In the genomic region with DNA sequence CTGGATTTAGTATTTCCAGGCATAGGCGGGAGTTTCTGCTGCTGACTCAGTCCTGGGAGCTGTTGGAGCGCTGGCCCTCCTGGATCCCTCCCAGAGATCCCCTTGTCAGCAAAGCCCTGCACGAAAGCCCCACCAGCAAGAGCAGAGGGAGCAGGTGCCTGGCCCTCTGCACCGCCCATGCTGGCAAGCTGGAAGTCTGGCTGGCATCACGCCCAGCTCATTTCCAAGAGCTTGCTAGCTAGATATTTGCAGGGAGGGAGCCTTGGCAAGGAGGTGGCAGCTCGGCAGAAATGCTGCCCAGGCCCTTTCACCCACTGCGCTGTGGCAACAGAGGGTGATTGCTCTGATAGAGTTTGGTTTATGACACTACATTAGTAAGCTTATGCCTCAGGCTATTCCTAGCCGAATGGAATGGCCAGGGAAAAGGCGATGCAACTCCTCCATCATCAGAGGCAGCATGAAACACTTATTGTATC, we compare ENCODE assay signal across 1 cellular context.
TF ChIP-seq lines count a peak whose summit lies in the region.

No MANE protein-coding gene starts in this region.

TF ChIP-seq in HEK293, 187 proteins besides CTCF, POLR2A, EP300 and RAD21 (continued from another document):
- no peak for TF ChIP-seq ZNF341 (tag by site-specific recombination; IDR thresholded peaks at IDR 0.05; ENCODE audit: low read depth)
- TF ChIP-seq ZNF707 (tag by site-specific recombination; IDR thresholded peaks at IDR 0.05): no peak
- TF ChIP-seq ZNF624 (tag by site-specific recombination; IDR thresholded peaks at IDR 0.05): no peak
- TF ChIP-seq, protein P1, sequence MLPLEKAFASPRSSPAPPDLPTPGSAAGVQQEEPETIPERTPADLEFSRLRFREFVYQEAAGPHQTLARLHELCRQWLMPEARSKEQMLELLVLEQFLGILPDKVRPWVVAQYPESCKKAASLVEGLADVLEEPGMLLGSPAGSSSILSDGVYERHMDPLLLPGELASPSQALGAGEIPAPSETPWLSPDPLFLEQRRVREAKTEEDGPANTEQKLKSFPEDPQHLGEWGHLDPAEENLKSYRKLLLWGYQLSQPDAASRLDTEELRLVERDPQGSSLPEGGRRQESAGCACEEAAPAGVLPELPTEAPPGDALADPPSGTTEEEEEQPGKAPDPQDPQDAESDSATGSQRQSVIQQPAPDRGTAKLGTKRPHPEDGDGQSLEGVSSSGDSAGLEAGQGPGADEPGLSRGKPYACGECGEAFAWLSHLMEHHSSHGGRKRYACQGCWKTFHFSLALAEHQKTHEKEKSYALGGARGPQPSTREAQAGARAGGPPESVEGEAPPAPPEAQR (tag by site-specific recombination; IDR thresholded peaks at IDR 0.05): no peak
- TF ChIP-seq ZNF23 (tag by site-specific recombination; IDR thresholded peaks at IDR 0.05; ENCODE audit: borderline replicate concordance): no peak
- TF ChIP-seq ZNF37A (tag by site-specific recombination; IDR thresholded peaks at IDR 0.05): no peak
- TF ChIP-seq, protein P2, sequence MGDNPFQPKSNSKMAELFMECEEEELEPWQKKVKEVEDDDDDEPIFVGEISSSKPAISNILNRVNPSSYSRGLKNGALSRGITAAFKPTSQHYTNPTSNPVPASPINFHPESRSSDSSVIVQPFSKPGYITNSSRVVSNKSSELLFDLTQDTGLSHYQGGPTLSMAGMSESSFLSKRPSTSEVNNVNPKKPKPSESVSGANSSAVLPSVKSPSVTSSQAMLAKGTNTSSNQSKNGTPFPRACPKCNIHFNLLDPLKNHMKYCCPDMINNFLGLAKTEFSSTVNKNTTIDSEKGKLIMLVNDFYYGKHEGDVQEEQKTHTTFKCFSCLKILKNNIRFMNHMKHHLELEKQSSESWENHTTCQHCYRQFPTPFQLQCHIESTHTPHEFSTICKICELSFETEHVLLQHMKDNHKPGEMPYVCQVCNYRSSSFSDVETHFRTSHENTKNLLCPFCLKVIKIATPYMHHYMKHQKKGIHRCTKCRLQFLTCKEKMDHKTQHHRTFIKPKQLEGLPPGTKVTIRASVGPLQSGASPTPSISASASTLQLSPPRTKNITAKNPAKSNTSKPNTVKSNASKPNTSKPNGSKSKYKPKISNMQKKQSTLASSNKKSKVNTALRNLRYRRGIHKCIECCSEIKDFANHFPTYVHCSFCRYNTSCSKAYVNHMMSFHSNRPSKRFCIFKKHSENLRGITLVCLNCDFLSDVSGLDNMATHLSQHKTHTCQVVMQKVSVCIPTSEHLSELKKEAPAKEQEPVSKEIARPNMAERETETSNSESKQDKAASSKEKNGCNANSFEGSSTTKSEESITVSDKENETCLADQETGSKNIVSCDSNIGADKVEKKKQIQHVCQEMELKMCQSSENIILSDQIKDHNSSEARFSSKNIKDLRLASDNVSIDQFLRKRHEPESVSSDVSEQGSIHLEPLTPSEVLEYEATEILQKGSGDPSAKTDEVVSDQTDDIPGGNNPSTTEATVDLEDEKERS (tag by site-specific recombination; IDR thresholded peaks at IDR 0.05): no peak
- TF ChIP-seq, protein P3, sequence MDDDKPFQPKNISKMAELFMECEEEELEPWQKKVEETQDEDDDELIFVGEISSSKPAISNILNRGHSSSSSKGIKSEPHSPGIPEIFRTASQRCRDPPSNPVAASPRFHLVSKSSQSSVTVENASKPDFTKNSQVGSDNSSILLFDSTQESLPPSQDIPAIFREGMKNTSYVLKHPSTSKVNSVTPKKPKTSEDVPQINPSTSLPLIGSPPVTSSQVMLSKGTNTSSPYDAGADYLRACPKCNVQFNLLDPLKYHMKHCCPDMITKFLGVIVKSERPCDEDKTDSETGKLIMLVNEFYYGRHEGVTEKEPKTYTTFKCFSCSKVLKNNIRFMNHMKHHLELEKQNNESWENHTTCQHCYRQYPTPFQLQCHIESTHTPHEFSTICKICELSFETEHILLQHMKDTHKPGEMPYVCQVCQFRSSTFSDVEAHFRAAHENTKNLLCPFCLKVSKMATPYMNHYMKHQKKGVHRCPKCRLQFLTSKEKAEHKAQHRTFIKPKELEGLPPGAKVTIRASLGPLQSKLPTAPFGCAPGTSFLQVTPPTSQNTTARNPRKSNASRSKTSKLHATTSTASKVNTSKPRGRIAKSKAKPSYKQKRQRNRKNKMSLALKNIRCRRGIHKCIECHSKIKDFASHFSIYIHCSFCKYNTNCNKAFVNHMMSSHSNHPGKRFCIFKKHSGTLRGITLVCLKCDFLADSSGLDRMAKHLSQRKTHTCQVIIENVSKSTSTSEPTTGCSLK (tag by site-specific recombination; IDR thresholded peaks at IDR 0.05): no peak
- TF ChIP-seq MZF1 (tag by site-specific recombination; IDR thresholded peaks at IDR 0.05; ENCODE audit: borderline replicate concordance): peak; percentile 90
- no peak for TF ChIP-seq ZNF560 (tag by site-specific recombination; IDR thresholded peaks at IDR 0.05; ENCODE audit: borderline replicate concordance)
- TF ChIP-seq ZNF155 (tag by site-specific recombination; IDR thresholded peaks at IDR 0.05): no peak
- peak; percentile 51 for TF ChIP-seq GLIS1 (tag by site-specific recombination; IDR thresholded peaks at IDR 0.05)
- peak; percentile 36; the same call in 1 of the 2 replicates for TF ChIP-seq ZBTB17 (tag by site-specific recombination; IDR thresholded peaks at IDR 0.05)
- TF ChIP-seq ZBTB8A (tag by site-specific recombination; IDR thresholded peaks at IDR 0.05): no peak
- TF ChIP-seq SP7 (tag by site-specific recombination; IDR thresholded peaks at IDR 0.05): no peak
- no peak for TF ChIP-seq ZFP3 (tag by site-specific recombination; IDR thresholded peaks at IDR 0.05; ENCODE audit: low read depth)
- TF ChIP-seq, protein P4, sequence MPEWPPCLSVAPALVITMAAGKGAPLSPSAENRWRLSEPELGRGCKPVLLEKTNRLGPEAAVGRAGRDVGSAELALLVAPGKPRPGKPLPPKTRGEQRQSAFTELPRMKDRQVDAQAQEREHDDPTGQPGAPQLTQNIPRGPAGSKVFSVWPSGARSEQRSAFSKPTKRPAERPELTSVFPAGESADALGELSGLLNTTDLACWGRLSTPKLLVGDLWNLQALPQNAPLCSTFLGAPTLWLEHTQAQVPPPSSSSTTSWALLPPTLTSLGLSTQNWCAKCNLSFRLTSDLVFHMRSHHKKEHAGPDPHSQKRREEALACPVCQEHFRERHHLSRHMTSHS (tag by site-specific recombination; IDR thresholded peaks at IDR 0.05): no peak
- no peak for TF ChIP-seq ZNF843 (tag by site-specific recombination; IDR thresholded peaks at IDR 0.05)
- TF ChIP-seq, protein P5, sequence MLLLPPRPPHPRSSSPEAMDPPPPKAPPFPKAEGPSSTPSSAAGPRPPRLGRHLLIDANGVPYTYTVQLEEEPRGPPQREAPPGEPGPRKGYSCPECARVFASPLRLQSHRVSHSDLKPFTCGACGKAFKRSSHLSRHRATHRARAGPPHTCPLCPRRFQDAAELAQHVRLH (tag by site-specific recombination; IDR thresholded peaks at IDR 0.05): no peak
- TF ChIP-seq, protein P6, sequence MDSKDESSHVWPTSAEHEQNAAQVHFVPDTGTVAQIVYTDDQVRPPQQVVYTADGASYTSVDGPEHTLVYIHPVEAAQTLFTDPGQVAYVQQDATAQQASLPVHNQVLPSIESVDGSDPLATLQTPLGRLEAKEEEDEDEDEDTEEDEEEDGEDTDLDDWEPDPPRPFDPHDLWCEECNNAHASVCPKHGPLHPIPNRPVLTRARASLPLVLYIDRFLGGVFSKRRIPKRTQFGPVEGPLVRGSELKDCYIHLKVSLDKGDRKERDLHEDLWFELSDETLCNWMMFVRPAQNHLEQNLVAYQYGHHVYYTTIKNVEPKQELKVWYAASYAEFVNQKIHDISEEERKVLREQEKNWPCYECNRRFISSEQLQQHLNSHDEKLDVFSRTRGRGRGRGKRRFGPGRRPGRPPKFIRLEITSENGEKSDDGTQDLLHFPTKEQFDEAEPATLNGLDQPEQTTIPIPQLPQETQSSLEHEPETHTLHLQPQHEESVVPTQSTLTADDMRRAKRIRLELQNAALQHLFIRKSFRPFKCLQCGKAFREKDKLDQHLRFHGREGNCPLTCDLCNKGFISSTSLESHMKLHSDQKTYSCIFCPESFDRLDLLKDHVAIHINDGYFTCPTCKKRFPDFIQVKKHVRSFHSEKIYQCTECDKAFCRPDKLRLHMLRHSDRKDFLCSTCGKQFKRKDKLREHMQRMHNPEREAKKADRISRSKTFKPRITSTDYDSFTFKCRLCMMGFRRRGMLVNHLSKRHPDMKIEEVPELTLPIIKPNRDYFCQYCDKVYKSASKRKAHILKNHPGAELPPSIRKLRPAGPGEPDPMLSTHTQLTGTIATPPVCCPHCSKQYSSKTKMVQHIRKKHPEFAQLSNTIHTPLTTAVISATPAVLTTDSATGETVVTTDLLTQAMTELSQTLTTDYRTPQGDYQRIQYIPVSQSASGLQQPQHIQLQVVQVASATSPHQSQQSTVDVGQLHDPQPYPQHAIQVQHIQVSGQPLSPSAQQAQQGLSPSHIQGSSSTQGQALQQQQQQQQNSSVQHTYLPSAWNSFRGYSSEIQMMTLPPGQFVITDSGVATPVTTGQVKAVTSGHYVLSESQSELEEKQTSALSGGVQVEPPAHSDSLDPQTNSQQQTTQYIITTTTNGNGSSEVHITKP (tag by site-specific recombination; IDR thresholded peaks at IDR 0.05): peak; percentile 60
- TF ChIP-seq, protein P7, sequence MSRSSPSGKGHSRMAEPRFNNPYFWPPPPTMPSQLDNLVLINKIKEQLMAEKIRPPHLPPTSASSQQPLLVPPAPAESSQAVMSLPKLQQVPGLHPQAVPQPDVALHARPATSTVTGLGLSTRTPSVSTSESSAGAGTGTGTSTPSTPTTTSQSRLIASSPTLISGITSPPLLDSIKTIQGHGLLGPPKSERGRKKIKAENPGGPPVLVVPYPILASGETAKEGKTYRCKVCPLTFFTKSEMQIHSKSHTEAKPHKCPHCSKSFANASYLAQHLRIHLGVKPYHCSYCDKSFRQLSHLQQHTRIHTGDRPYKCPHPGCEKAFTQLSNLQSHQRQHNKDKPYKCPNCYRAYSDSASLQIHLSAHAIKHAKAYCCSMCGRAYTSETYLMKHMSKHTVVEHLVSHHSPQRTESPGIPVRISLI (tag by site-specific recombination; IDR thresholded peaks at IDR 0.05): no peak
- no peak for TF ChIP-seq ZNF561 (tag by site-specific recombination; IDR thresholded peaks at IDR 0.05; ENCODE audit: borderline replicate concordance)
- TF ChIP-seq, protein P8, sequence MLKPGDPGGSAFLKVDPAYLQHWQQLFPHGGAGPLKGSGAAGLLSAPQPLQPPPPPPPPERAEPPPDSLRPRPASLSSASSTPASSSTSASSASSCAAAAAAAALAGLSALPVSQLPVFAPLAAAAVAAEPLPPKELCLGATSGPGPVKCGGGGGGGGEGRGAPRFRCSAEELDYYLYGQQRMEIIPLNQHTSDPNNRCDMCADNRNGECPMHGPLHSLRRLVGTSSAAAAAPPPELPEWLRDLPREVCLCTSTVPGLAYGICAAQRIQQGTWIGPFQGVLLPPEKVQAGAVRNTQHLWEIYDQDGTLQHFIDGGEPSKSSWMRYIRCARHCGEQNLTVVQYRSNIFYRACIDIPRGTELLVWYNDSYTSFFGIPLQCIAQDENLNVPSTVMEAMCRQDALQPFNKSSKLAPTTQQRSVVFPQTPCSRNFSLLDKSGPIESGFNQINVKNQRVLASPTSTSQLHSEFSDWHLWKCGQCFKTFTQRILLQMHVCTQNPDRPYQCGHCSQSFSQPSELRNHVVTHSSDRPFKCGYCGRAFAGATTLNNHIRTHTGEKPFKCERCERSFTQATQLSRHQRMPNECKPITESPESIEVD (tag by site-specific recombination; IDR thresholded peaks at IDR 0.05): no peak
- no peak for TF ChIP-seq ZNF623 (tag by site-specific recombination; IDR thresholded peaks at IDR 0.05)
- no peak for TF ChIP-seq ZNF404 (tag by site-specific recombination; IDR thresholded peaks at IDR 0.05)
- TF ChIP-seq ZNF292 (tag by site-specific recombination; IDR thresholded peaks at IDR 0.05; ENCODE audit: borderline replicate concordance, low read depth): no peak
- TF ChIP-seq ZNF138 (tag by site-specific recombination; IDR thresholded peaks at IDR 0.05; ENCODE audit: borderline replicate concordance): no peak
- no peak for TF ChIP-seq KLF10 (tag by site-specific recombination; IDR thresholded peaks at IDR 0.05)
- no peak for TF ChIP-seq EGR2 (tag by site-specific recombination; IDR thresholded peaks at IDR 0.05; ENCODE audit: low read depth)
- TF ChIP-seq ZNF792 (tag by site-specific recombination; IDR thresholded peaks at IDR 0.05): no peak
- TF ChIP-seq ZNF239 (tag by site-specific recombination; IDR thresholded peaks at IDR 0.05): no peak
- TF ChIP-seq SP3 (tag by site-specific recombination; IDR thresholded peaks at IDR 0.05): no peak
- no peak for TF ChIP-seq YY1 (tag by site-specific recombination; IDR thresholded peaks at IDR 0.05)
- no peak for TF ChIP-seq KLF9 (tag by site-specific recombination; IDR thresholded peaks at IDR 0.05; ENCODE audit: low read depth)
- TF ChIP-seq ZFHX2 (tag by site-specific recombination; conservative IDR thresholded peaks at IDR 0.05): no peak
- no peak for TF ChIP-seq ZNF768 (tag by site-specific recombination; IDR thresholded peaks at IDR 0.05)
- no peak for TF ChIP-seq ZNF654 (tag by site-specific recombination; IDR thresholded peaks at IDR 0.05; ENCODE audit: low read depth)
- TF ChIP-seq SETDB1 (IDR thresholded peaks at IDR 0.05; ENCODE audit: insufficient read length, low read length): no peak
- no peak for TF ChIP-seq ZNF776 (tag by site-specific recombination; IDR thresholded peaks at IDR 0.05; ENCODE audit: borderline replicate concordance)
- TF ChIP-seq GLIS2 (tag by site-specific recombination; IDR thresholded peaks at IDR 0.05): peak; percentile 60
- no peak for TF ChIP-seq ZNF311 (tag by site-specific recombination; IDR thresholded peaks at IDR 0.05; ENCODE audit: borderline replicate concordance)
